8 cellular contexts compared by ENCODE assay signal in genomic region chr9:121278535-121279169, GRCh38. TPM values are rescaled to one million over a fixed set of nuclear protein-coding genes. Genes with fewer than 3 reads are reported as not detected.
DNase-seq lines count a peak whose midpoint lies in the region; ATAC-seq and TF ChIP-seq lines count a peak whose summit lies in the region.

No MANE protein-coding gene starts in this region.

- H3K23ac ChIP-seq in neuronal stem cell (ENCODE audit: low read depth, low read length, poor library complexity), result no peak overlapping the region

- peaks cover 7% of the 10 kb centered on the region; the same call in 2 of the 3 replicates for H3K36me3 Mint-ChIP-seq in GM23338 (ENCODE audit: low read depth)
- H3K36me3 Mint-ChIP-seq in activated T-cell treated with anti-CD3 and anti-CD28 coated beads, Interleukin-2, amount 50 U/mL, for 72 hours (ENCODE audit: insufficient read depth in 2 of 2), result no peaks in the 10 kb centered on the region

- H3K4me3 Mint-ChIP-seq in GM23338, result no peak overlapping the region
- H3K4me3 Mint-ChIP-seq in activated T-cell treated with anti-CD3 and anti-CD28 coated beads, Interleukin-2, amount 50 U/mL, for 72 hours, result no peak overlapping the region

- WGBS in neuronal stem cell (ENCODE audit: extremely low coverage in 2 of 2, insufficient read length in 2 of 2, insufficient replicate concordance in 1 of 2), 2 donors, result no CpG with 5 or more reads among the region's 13 CpGs

- no peaks in the 10 kb centered on the region for H3K9me3 ChIP-seq in neuronal stem cell (replicated peaks in 1 of 2; ENCODE audit: control insufficient read depth in 2 of 2, insufficient read depth in 1 of 2, low read depth in 1 of 2, low read length in 2 of 2)

- H3K4me2 ChIP-seq in GM23338 (no peak overlapping the region), neuronal stem cell (ENCODE audit: insufficient read depth, low read length, poor library complexity, severe bottlenecking) (no peak overlapping the region)

- no peak overlapping the region for H2BK12ac ChIP-seq in neuronal stem cell (ENCODE audit: low read length)

- H3K4me3 ChIP-seq in GM23338 (no peak overlapping the region), foreskin fibroblast (ENCODE audit: low read depth in 1 of 2, low read length in 2 of 2) (peak overlapping the region in 1 of 2 donors; percentile 21), neuronal stem cell (ENCODE audit: low read length in 2 of 2) (no peak overlapping the region)

- TF ChIP-seq CTCF in GM23338 (conservative IDR thresholded peaks at IDR 0.05; ENCODE audit: low read depth in 2 of 2), result peak; percentile 73 to 83
- TF ChIP-seq CTCF in foreskin fibroblast (IDR thresholded peaks at IDR 0.05; ENCODE audit: low read depth, low read length), result peak; percentile 81

- H3K36me3 ChIP-seq in GM23338 (ENCODE audit: insufficient read depth), result no peaks in the 10 kb centered on the region
- no peaks in the 10 kb centered on the region for H3K36me3 ChIP-seq in neuronal stem cell (replicated peaks in 1 of 2; ENCODE audit: control insufficient read depth in 2 of 2, insufficient read depth in 2 of 2, low read length in 2 of 2)

- peak overlapping the region; percentile 43 for H2BK15ac ChIP-seq in neuronal stem cell (ENCODE audit: low read length)

- peaks cover 24% of the 10 kb centered on the region for H3K4me1 Mint-ChIP-seq in GM23338
- peaks cover 21% of the 10 kb centered on the region for H3K4me1 Mint-ChIP-seq in activated T-cell treated with anti-CD3 and anti-CD28 coated beads, Interleukin-2, amount 50 U/mL, for 72 hours (ENCODE audit: low read depth)

- no peak overlapping the region for H3K18ac ChIP-seq in neuronal stem cell (ENCODE audit: low read length)

- no peaks in the 10 kb centered on the region for H3K9me2 ChIP-seq in GM23338 (ENCODE audit: insufficient read depth)

- no peak overlapping the region for H2BK120ac ChIP-seq in neuronal stem cell (ENCODE audit: low read depth, low read length)

- no peak overlapping the region for H3K14ac ChIP-seq in neuronal stem cell (ENCODE audit: low read length)

- peak overlapping the region; percentile 71 for H2AK5ac ChIP-seq in neuronal stem cell (ENCODE audit: low read depth, low read length)

- no peak overlapping the region for H2BK5ac ChIP-seq in neuronal stem cell (ENCODE audit: low read length)

- no peak overlapping the region for H4K91ac ChIP-seq in neuronal stem cell (ENCODE audit: low read depth, low read length, poor library complexity)

- H3K79me1 ChIP-seq in neuronal stem cell (ENCODE audit: low read depth, low read length), result no peaks in the 10 kb centered on the region

- no peak overlapping the region for H3K9ac ChIP-seq in neuronal stem cell (ENCODE audit: low read depth, low read length, poor library complexity)

- H3K27me3 Mint-ChIP-seq in GM23338 (ENCODE audit: insufficient read depth, low read depth, poor library complexity), result peaks cover 33% of the 10 kb centered on the region
- peaks cover 11% of the 10 kb centered on the region for H3K27me3 Mint-ChIP-seq in activated T-cell treated with anti-CD3 and anti-CD28 coated beads, Interleukin-2, amount 50 U/mL, for 72 hours (ENCODE audit: low read depth)

- DNase-seq in COLO668 (lab: John Stamatoyannopoulos, UW; ENCODE audit: unreplicated experiment) (peak; percentile 40), GM23338 (ENCODE audit: low spot score) (peak; percentile 72), NCI-H460 (ENCODE audit: extremely low read depth, low read depth) (peak; percentile 70), foreskin fibroblast (peak; percentile 99), neuronal stem cell (ENCODE audit: low spot score) (no peak)
- DNase-seq in activated T-cell treated with anti-CD3 and anti-CD28 coated beads, Interleukin-2, amount 50 U/mL, for 72 hours, result peak; percentile 37 to 51

- no peak overlapping the region for H3K4ac ChIP-seq in neuronal stem cell (ENCODE audit: low read length)

- H3K79me2 ChIP-seq in GM23338 (replicated peaks; ENCODE audit: insufficient read depth), result no peaks in the 10 kb centered on the region

- no peaks in the 10 kb centered on the region for H3F3A ChIP-seq in GM23338 (replicated peaks; ENCODE audit: low read depth)

- no peaks in the 10 kb centered on the region for H3K9me3 Mint-ChIP-seq in GM23338
- H3K9me3 Mint-ChIP-seq in activated T-cell treated with anti-CD3 and anti-CD28 coated beads, Interleukin-2, amount 50 U/mL, for 72 hours, result no peaks in the 10 kb centered on the region

- no peak overlapping the region for H3K27ac ChIP-seq in GM23338 (ENCODE audit: low read depth)
- H3K27ac ChIP-seq in neuronal stem cell (replicated peaks; ENCODE audit: low read length), result peak overlapping the region; percentile 26

- H2AFZ ChIP-seq in GM23338 (no peak overlapping the region), neuronal stem cell (ENCODE audit: low read length) (peak overlapping the region; percentile 53)

- peaks cover 4% of the 10 kb centered on the region for H4K20me1 ChIP-seq in GM23338 (replicated peaks; ENCODE audit: insufficient read depth)

- H3K4me1 ChIP-seq in GM23338 (ENCODE audit: insufficient read depth) (peaks cover 6% of the 10 kb centered on the region), neuronal stem cell (ENCODE audit: control insufficient read depth in 2 of 2, insufficient read depth in 1 of 2, low read depth in 1 of 2, low read length in 2 of 2) (peaks cover 6% of the 10 kb centered on the region in 2 donors)

- ATAC-seq in GM23338 (peak; percentile 89), HG02763 (IDR thresholded peaks at IDR 0.05; ENCODE audit: unreplicated experiment) (no peak), GM21423 (IDR thresholded peaks at IDR 0.05; ENCODE audit: unreplicated experiment) (no peak)
- ATAC-seq in activated T-cell treated with anti-CD3 and anti-CD28 coated beads, Interleukin-2, amount 50 U/mL, for 72 hours (replicated peaks in 1 of 2), result peak; percentile 76 to 77

- H4K8ac ChIP-seq in neuronal stem cell (ENCODE audit: low read depth, low read length), result no peak overlapping the region

- no peak overlapping the region for H3K27ac Mint-ChIP-seq in GM23338
- H3K27ac Mint-ChIP-seq in activated T-cell treated with anti-CD3 and anti-CD28 coated beads, Interleukin-2, amount 50 U/mL, for 72 hours, result no peak overlapping the region

- H3K27me3 ChIP-seq in GM23338 (ENCODE audit: insufficient read depth) (peaks cover 48% of the 10 kb centered on the region), neuronal stem cell (ENCODE audit: control insufficient read depth in 3 of 3, insufficient read depth in 3 of 3, low read depth in 1 of 3, low read length in 3 of 3) (no peaks in the 10 kb centered on the region)

RNA-seq across cellular contexts. Expression of gene GSN, which starts 10.7 kb away (rescaled TPM):
- total RNA-seq in GM23338 (2014; rRNA removed; shearing (Covaris generic)), result 85.7 and 101 TPM in 2 replicates
- polyA plus RNA-seq in GM23338 (2016; fragmentation: Nextera tagmentation; extraction: Ambion mirVana), result 30.2 and 38.3 TPM in 2 replicates
- 13.8 and 15.5 TPM in 2 replicates for total RNA-seq in NCI-H460 (2014; rRNA removed; shearing (Covaris generic))
- 25.5 and 27.1 TPM in 2 replicates for polyA plus RNA-seq in NCI-H460 (2014; cell fraction: nucleus; rRNA removed)
- 1 to 10 TPM; 3.6 to 4.0 TPM for total RNA-seq in activated T-cell treated with anti-CD3 and anti-CD28 coated beads, Interleukin-2, amount 50 U/mL, for 72 hours
- polyA plus RNA-seq in neuronal stem cell (2013, experiment 1 of 2), result 29.4 TPM
- 28.1 TPM for polyA plus RNA-seq in neuronal stem cell (2013, experiment 2 of 2)

Comparison
In these comparisons a context has a peak if more than half of its experiments do, and no peak if none do; other contexts are left out.
1. ATAC-seq: peak in GM23338 (single experiment) and activated T-cell treated with anti-CD3 and anti-CD28 coated beads, Interleukin-2, amount 50 U/mL, for 72 hours (2 of 2); none in HG02763 (single experiment) and GM21423 (single experiment).